In the genomic region with DNA sequence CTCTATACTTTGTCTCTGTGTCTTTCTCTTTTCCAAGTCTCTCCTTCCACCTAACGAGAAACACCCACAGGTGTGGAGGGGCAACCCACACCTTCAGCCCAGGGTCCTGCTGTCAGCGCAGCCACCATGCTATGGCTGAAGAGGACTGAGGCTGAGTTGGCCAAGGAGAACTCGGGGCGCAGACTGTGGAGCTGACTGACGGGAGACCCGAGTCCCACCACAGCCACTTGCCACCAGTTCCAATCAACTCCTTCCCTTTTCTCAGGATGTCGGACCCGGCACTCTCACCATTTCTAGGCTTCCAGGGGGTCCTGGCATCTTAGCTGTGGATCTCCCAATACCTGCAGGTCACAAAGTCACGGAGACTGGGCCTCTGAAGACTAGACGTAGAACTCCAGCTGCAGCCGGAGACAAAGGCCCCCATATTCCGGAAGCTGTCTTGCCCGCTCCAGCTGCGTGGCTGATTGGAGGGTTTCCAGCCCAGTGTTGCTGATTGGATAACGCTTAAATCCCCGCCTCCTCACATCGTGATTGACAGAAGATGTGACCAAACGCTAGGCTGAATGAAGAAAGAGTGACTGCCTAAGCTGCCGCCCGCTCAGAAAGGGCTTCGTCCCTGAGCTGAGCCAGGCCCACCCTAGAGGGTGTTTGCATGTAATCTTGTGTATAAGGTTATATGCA, we compare ENCODE assay signal across 8 cellular contexts.
DNase-seq lines count a peak whose midpoint lies in the region; ATAC-seq, FAIRE-seq and TF ChIP-seq lines count a peak whose summit lies in the region.

No MANE protein-coding gene starts in this region.

- no peak overlapping the region for H3K4me3 Mint-ChIP-seq in mesothelial cell of epicardium

- no peaks in the 10 kb centered on the region for H3K27me3 ChIP-seq in duodenal mucosa (ENCODE audit: control insufficient read depth in 1 of 2, insufficient read depth in 2 of 2, low read length in 2 of 2)

- H3K27ac Mint-ChIP-seq in mesothelial cell of epicardium = no peak overlapping the region

- TF ChIP-seq CTCF in mucosa of descending colon (IDR thresholded peaks at IDR 0.05) = no peak
- no peak for TF ChIP-seq CTCF in mesothelial cell of epicardium (IDR thresholded peaks at IDR 0.05; ENCODE audit: unreplicated experiment)

- H3K36me3 ChIP-seq in duodenal mucosa (ENCODE audit: control insufficient read depth in 1 of 2, insufficient read depth in 2 of 2, low read length in 2 of 2) (no peaks in the 10 kb centered on the region), mucosa of descending colon (ENCODE audit: low read depth) (no peaks in the 10 kb centered on the region)

- H3K4me1 ChIP-seq in duodenal mucosa (ENCODE audit: control insufficient read depth in 1 of 2, insufficient read depth in 2 of 2, low read length in 2 of 2) (no peaks in the 10 kb centered on the region), mucosa of descending colon (ENCODE audit: low read depth) (peaks cover 4% of the 10 kb centered on the region)

- ATAC-seq in mucosa of descending colon = peak; percentile 97

- peaks cover 46% of the 10 kb centered on the region for H3K9me3 Mint-ChIP-seq in mesothelial cell of epicardium

- H3K9ac ChIP-seq in duodenal mucosa (ENCODE audit: low read depth in 1 of 2, low read length in 2 of 2) = peak overlapping the region; percentile 65 to 69

- intact Hi-C loops in mucosa of descending colon (cut with DNase I, micrococcal nuclease) = no loop called here

- peaks cover 11% of the 10 kb centered on the region for H3K36me3 Mint-ChIP-seq in mesothelial cell of epicardium

- peak overlapping the region; percentile 56 for H3K27ac ChIP-seq in duodenal mucosa (ENCODE audit: low read depth, low read length)

- no peaks in the 10 kb centered on the region for H3K27me3 Mint-ChIP-seq in mesothelial cell of epicardium (ENCODE audit: low read depth)

- H3K9me3 ChIP-seq in duodenal mucosa (ENCODE audit: control insufficient read depth in 1 of 2, low read length in 2 of 2) (peaks cover 0 to 23% of the 10 kb centered on the region in 2 donors), mucosa of descending colon (no peaks in the 10 kb centered on the region)

- no peak for FAIRE-seq in HTR-8/SVneo (lab: Jason Lieb, UNC)

- H3K4me3 ChIP-seq in duodenal mucosa (ENCODE audit: low read depth in 1 of 2, low read length in 2 of 2) (peak overlapping the region; percentile 80 to 84), mucosa of descending colon (peak overlapping the region; percentile 41)

- H3K4me1 Mint-ChIP-seq in mesothelial cell of epicardium = no peaks in the 10 kb centered on the region

- peak; percentile 99 for DNase-seq in CD1c-positive myeloid dendritic cell (ENCODE audit: extremely low spot score)
- DNase-seq in M059J (ENCODE audit: low read depth) = peak; percentile 54
- DNase-seq in activated CD4-positive, alpha-beta T cell treated with anti-CD3 and anti-CD28 coated beads, Interleukin-2, amount 50 U/mL, for 48 hours = peak; percentile 57 to 66
- peak in 2 of 3 donors; percentile 88 to 92 for DNase-seq in mucosa of descending colon
- DNase-seq in stimulated activated CD8-positive, alpha-beta memory T cell treated with anti-CD3 and anti-CD28 coated beads, Interleukin-4, amount 100 ng/mL, for 1 hour (ENCODE audit: low read depth in 2 of 2, low spot score in 1 of 2) = peak; percentile 13 to 84
- no peak for DNase-seq in HTR-8/SVneo (ENCODE audit: insufficient read length, low spot score)
- no peak for DNase-seq in mesothelial cell of epicardium (ENCODE audit: low spot score in 2 of 2, unreplicated experiment in 2 of 2)

Comparison
In these comparisons a context has a peak if more than half of its experiments do, and no peak if none do; other contexts are left out.
1. DNase-seq: peak in CD1c-positive myeloid dendritic cell (single experiment), M059J (single experiment), activated CD4-positive, alpha-beta T cell treated with anti-CD3 and anti-CD28 coated beads, Interleukin-2, amount 50 U/mL, for 48 hours (2 of 2), mucosa of descending colon (2 of 3) and stimulated activated CD8-positive, alpha-beta memory T cell treated with anti-CD3 and anti-CD28 coated beads, Interleukin-4, amount 100 ng/mL, for 1 hour (2 of 2); none in HTR-8/SVneo (single experiment) and mesothelial cell of epicardium (0 of 2).